ENCODE assay signal across 1 cellular context in genomic region chr19:3554254-3555083, GRCh38.
TF ChIP-seq lines count a peak whose summit lies in the region.

No MANE protein-coding gene starts in this region.

TF ChIP-seq in GM12878, 131 proteins besides CTCF, POLR2A, EP300 and RAD21 (continues in another document):
- TF ChIP-seq ZNF687 (IDR thresholded peaks at IDR 0.05) (peak; percentile 48), HDAC2 (IDR thresholded peaks at IDR 0.05) (no peak), ASH2L (IDR thresholded peaks at IDR 0.05; ENCODE audit: borderline replicate concordance, low read depth) (no peak), MLLT1 (IDR thresholded peaks at IDR 0.05) (no peak), NR2F1 (conservative IDR thresholded peaks at IDR 0.05) (no peak), IKZF2 (IDR thresholded peaks at IDR 0.05) (peak in 1 of 2 experiments; percentile 46; a peak in 1 of 4 replicates), GABPA (IDR thresholded peaks at IDR 0.05; ENCODE audit: low read depth) (peak; percentile 78; the same call in 1 of the 2 replicates), E4F1 (IDR thresholded peaks at IDR 0.05; ENCODE audit: borderline replicate concordance, partially characterized antibody) (no peak), IKZF1 (conservative IDR thresholded peaks at IDR 0.05) (peak; percentile 54; the same call in 1 of the 2 replicates), NFXL1 (IDR thresholded peaks at IDR 0.05; ENCODE audit: borderline replicate concordance) (no peak), ZBTB40 (IDR thresholded peaks at IDR 0.05; ENCODE audit: borderline replicate concordance) (peak; percentile 87), CEBPB (IDR thresholded peaks at IDR 0.05; ENCODE audit: borderline replicate concordance in 1 of 2, low read depth in 2 of 2, low read length in 2 of 2) (no peak), JUND (IDR thresholded peaks at IDR 0.05; ENCODE audit: low read depth, low read length) (no peak), CHD2 (IDR thresholded peaks at IDR 0.05; ENCODE audit: borderline replicate concordance, low read depth, low read length) (no peak), ZBTB11 (CRISPR knock-in tag; IDR thresholded peaks at IDR 0.05) (peak; percentile 70), NR2C1 (IDR thresholded peaks at IDR 0.05) (0 out of 2 replicates have a peak, but pooled peaks have one; percentile 11), BHLHE40 (IDR thresholded peaks at IDR 0.05; ENCODE audit: borderline replicate concordance in 1 of 2, low read depth in 2 of 2, low read length in 1 of 2) (peak; percentile 44 to 80), PRDM15 (CRISPR knock-in tag; IDR thresholded peaks at IDR 0.05) (no peak), RFX5 (IDR thresholded peaks at IDR 0.05; ENCODE audit: low read depth, low read length) (no peak), JUNB (IDR thresholded peaks at IDR 0.05) (no peak), SMARCA5 (IDR thresholded peaks at IDR 0.05) (no peak), NBN (IDR thresholded peaks at IDR 0.05) (peak; percentile 52; the same call in 1 of the 2 replicates), PKNOX1 (IDR thresholded peaks at IDR 0.05) (peak; percentile 48; the same call in 1 of the 2 replicates), RUNX3 (IDR thresholded peaks at IDR 0.05; ENCODE audit: low read length) (peak; percentile 37; the same call in 1 of the 2 replicates), SPI1 (IDR thresholded peaks at IDR 0.05; ENCODE audit: borderline replicate concordance, insufficient read depth, low read depth, low read length) (peak; percentile 44; the same call in 1 of the 2 replicates)
- TF ChIP-seq, protein P1, sequence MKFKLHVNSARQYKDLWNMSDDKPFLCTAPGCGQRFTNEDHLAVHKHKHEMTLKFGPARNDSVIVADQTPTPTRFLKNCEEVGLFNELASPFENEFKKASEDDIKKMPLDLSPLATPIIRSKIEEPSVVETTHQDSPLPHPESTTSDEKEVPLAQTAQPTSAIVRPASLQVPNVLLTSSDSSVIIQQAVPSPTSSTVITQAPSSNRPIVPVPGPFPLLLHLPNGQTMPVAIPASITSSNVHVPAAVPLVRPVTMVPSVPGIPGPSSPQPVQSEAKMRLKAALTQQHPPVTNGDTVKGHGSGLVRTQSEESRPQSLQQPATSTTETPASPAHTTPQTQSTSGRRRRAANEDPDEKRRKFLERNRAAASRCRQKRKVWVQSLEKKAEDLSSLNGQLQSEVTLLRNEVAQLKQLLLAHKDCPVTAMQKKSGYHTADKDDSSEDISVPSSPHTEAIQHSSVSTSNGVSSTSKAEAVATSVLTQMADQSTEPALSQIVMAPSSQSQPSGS (IDR thresholded peaks at IDR 0.05; ENCODE audit: low read length), result no peak
- TF ChIP-seq, protein P2, sequence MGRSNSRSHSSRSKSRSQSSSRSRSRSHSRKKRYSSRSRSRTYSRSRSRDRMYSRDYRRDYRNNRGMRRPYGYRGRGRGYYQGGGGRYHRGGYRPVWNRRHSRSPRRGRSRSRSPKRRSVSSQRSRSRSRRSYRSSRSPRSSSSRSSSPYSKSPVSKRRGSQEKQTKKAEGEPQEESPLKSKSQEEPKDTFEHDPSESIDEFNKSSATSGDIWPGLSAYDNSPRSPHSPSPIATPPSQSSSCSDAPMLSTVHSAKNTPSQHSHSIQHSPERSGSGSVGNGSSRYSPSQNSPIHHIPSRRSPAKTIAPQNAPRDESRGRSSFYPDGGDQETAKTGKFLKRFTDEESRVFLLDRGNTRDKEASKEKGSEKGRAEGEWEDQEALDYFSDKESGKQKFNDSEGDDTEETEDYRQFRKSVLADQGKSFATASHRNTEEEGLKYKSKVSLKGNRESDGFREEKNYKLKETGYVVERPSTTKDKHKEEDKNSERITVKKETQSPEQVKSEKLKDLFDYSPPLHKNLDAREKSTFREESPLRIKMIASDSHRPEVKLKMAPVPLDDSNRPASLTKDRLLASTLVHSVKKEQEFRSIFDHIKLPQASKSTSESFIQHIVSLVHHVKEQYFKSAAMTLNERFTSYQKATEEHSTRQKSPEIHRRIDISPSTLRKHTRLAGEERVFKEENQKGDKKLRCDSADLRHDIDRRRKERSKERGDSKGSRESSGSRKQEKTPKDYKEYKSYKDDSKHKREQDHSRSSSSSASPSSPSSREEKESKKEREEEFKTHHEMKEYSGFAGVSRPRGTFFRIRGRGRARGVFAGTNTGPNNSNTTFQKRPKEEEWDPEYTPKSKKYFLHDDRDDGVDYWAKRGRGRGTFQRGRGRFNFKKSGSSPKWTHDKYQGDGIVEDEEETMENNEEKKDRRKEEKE (IDR thresholded peaks at IDR 0.05), result no peak
